15 cellular contexts compared by ENCODE assay signal in genomic region chr11:43787823-43788222, GRCh38.
"Had no signal": no experiment of that assay in that cellular context is flagged by ENCODE, and none has a peak within 500 bp of the region (broad histone marks: within the 10 kb centered on the region; RNA-seq: fewer than 3 reads in every experiment).

No MANE protein-coding gene starts in this region.

- H3K4me1 Mint-ChIP-seq: activated CD4-positive, alpha-beta T cell treated with anti-CD3 and anti-CD28 coated beads for 36 hours had no signal

- H3K27me3 Mint-ChIP-seq: activated CD4-positive, alpha-beta T cell treated with anti-CD3 and anti-CD28 coated beads for 36 hours; activated CD8-positive, alpha-beta T cell treated with anti-CD3 and anti-CD28 coated beads for 36 hours; activated naive CD8-positive, alpha-beta T cell treated with anti-CD3 and anti-CD28 coated beads, Interleukin-2, amount 50 U/mL, for 24 hours; stimulated activated naive B cell treated with anti-CD40 and anti-IgM and Interleukin-4, amounts not matched to agents 10 μg/mL and 1 μg/mL and 100 μg/mL, for 72 hours had no signal

- DNase-seq: activated CD4-positive, alpha-beta T cell treated with anti-CD3 and anti-CD28 coated beads for 36 hours; activated CD8-positive, alpha-beta memory T cell treated with anti-CD3 and anti-CD28 coated beads, Interleukin-2, amount 50 U/mL, for 4 hours; activated CD8-positive, alpha-beta T cell treated with anti-CD3 and anti-CD28 coated beads for 36 hours; activated naive CD8-positive, alpha-beta T cell treated with anti-CD3 and anti-CD28 coated beads, Interleukin-2, amount 50 U/mL, for 24 hours; activated T-cell treated with anti-CD3 and anti-CD28 coated beads, Interleukin-2, amount 50 U/mL, for 72 hours; effector CD4-positive, alpha-beta T cell; kidney; left ventricle myocardium inferior; stimulated activated naive B cell treated with anti-CD40 and anti-IgM and Interleukin-4, amounts not matched to agents 10 μg/mL and 1 μg/mL and 100 μg/mL, for 72 hours had no signal

- H3K4me1 ChIP-seq: colonic mucosa, left ventricle myocardium inferior, vagina had no signal

- H3K4me3 Mint-ChIP-seq: activated CD4-positive, alpha-beta T cell treated with anti-CD3 and anti-CD28 coated beads for 36 hours; activated CD8-positive, alpha-beta T cell treated with anti-CD3 and anti-CD28 coated beads for 36 hours; activated naive CD8-positive, alpha-beta T cell treated with anti-CD3 and anti-CD28 coated beads, Interleukin-2, amount 50 U/mL, for 24 hours; activated T-cell treated with anti-CD3 and anti-CD28 coated beads, Interleukin-2, amount 50 U/mL, for 72 hours had no signal

- ATAC-seq: activated CD4-positive, alpha-beta T cell treated with anti-CD3 and anti-CD28 coated beads for 36 hours; activated CD8-positive, alpha-beta T cell treated with anti-CD3 and anti-CD28 coated beads for 36 hours; activated naive CD8-positive, alpha-beta T cell treated with anti-CD3 and anti-CD28 coated beads, Interleukin-2, amount 50 U/mL, for 24 hours; activated T-cell treated with anti-CD3 and anti-CD28 coated beads, Interleukin-2, amount 50 U/mL, for 72 hours had no signal

- H3K4me3 ChIP-seq: cardiac muscle cell, colonic mucosa, heart right ventricle, left ventricle myocardium inferior, smooth muscle cell, tibial nerve, vagina had no signal

- H3K27me3 ChIP-seq: cardiac muscle cell, colonic mucosa, heart right ventricle, tibial nerve, vagina had no signal

- H3K27ac Mint-ChIP-seq: activated CD4-positive, alpha-beta T cell treated with anti-CD3 and anti-CD28 coated beads for 36 hours; activated CD8-positive, alpha-beta T cell treated with anti-CD3 and anti-CD28 coated beads for 36 hours; activated naive CD8-positive, alpha-beta T cell treated with anti-CD3 and anti-CD28 coated beads, Interleukin-2, amount 50 U/mL, for 24 hours; activated T-cell treated with anti-CD3 and anti-CD28 coated beads, Interleukin-2, amount 50 U/mL, for 72 hours had no signal

- H3K27ac ChIP-seq: cardiac muscle cell, colonic mucosa, left ventricle myocardium inferior, tibial nerve, vagina had no signal

- H3K36me3 ChIP-seq: cardiac muscle cell, colonic mucosa, left ventricle myocardium inferior, tibial nerve, vagina had no signal

- H3K9me3 ChIP-seq: colonic mucosa had no signal

- H3K4me2 ChIP-seq: smooth muscle cell had no signal
